In genomic region chr2:86211033-86211795, GRCh38 we compare ENCODE assay signal across 22 cellular contexts. TPM values are rescaled to one million over a fixed set of nuclear protein-coding genes. Genes with fewer than 3 reads are reported as not detected.
DNase-seq lines count a peak whose midpoint lies in the region; ATAC-seq, FAIRE-seq and TF ChIP-seq lines count a peak whose summit lies in the region.
"Had no signal": no experiment of that assay in that cellular context is flagged by ENCODE, and none has a peak within 500 bp of the region (broad histone marks: within the 10 kb centered on the region; RNA-seq: fewer than 3 reads in every experiment).

No MANE protein-coding gene starts in this region.

- intact Hi-C loops in OCI-LY7 (cut with micrococcal nuclease; ENCODE audit: unreplicated experiment), result no loop called here
- intact Hi-C loops in lower lobe of right lung (cut with DNase I), result loop anchor here (10.0 kb wide), 1 partner anchor 154 kb away; no protein-coding TSS in a partner anchor
- intact Hi-C loops in kidney (cut with DNase I), result no loop called here

- H3K27me3 ChIP-seq in lower lobe of right lung (ENCODE audit: low read depth) (no peaks in the 10 kb centered on the region), SK-N-SH (ENCODE audit: insufficient read depth) (no peaks in the 10 kb centered on the region)

- no peak overlapping the region for H3K9ac ChIP-seq in SK-N-SH
- H3K9ac ChIP-seq in kidney (ENCODE audit: low read length in 2 of 2), result no peak overlapping the region

- H3K4me3 ChIP-seq in OCI-LY7 (ENCODE audit: low read depth, low read length, poor library complexity, severe bottlenecking), result no peak overlapping the region
- H3K4me3 ChIP-seq in lower lobe of right lung, result no peak overlapping the region
- no peak overlapping the region for H3K4me3 ChIP-seq in SK-N-SH (ENCODE audit: low read depth in 2 of 2, low read length in 1 of 2)
- no peak overlapping the region for H3K4me3 ChIP-seq in kidney (ENCODE audit: low read length in 2 of 2)
- H3K4me3 ChIP-seq: SK-N-MC had no signal

- peaks cover 92% of the 10 kb centered on the region for H3K36me3 ChIP-seq in OCI-LY7 (ENCODE audit: insufficient read depth, low read length)
- peaks cover 73% of the 10 kb centered on the region for H3K36me3 ChIP-seq in lower lobe of right lung
- H3K36me3 ChIP-seq in SK-N-SH (replicated peaks in 1 of 2; ENCODE audit: control insufficient read depth in 1 of 2, insufficient read depth in 2 of 2, low read length in 1 of 2), result peaks cover 52 to 75% of the 10 kb centered on the region in 2 experiments
- H3K36me3 ChIP-seq in kidney (ENCODE audit: control insufficient read depth in 1 of 2, insufficient read depth in 2 of 2, low read length in 2 of 2), result peaks cover 32 to 52% of the 10 kb centered on the region in 2 donors

- H3K27ac ChIP-seq in OCI-LY7 (ENCODE audit: low read depth, low read length, poor library complexity, severe bottlenecking), result peak overlapping the region; percentile 50
- no peak overlapping the region for H3K27ac ChIP-seq in lower lobe of right lung
- H3K27ac ChIP-seq in SK-N-SH (ENCODE audit: low read depth in 2 of 2, low read length in 1 of 2), result no peak overlapping the region
- H3K27ac ChIP-seq in kidney (ENCODE audit: low read depth in 2 of 2, low read length in 2 of 2), result no peak overlapping the region
- H3K27ac ChIP-seq: SK-N-MC had no signal

- TF ChIP-seq CTCF in OCI-LY7 (conservative IDR thresholded peaks at IDR 0.05; ENCODE audit: low read length) (no peak), lower lobe of right lung (IDR thresholded peaks at IDR 0.05) (no peak), SK-N-SH (IDR thresholded peaks at IDR 0.05) (no peak), kidney (IDR thresholded peaks at IDR 0.05; ENCODE audit: borderline replicate concordance, extremely low read depth, insufficient read depth) (no peak)

- CTCF ChIA-PET in OCI-LY7 (lab: Charles Lee; ENCODE audit: unreplicated experiment), result no interaction called here
- CTCF ChIA-PET in SK-N-SH (lab: Yijun Ruan, JAX), result no interaction called here

- no peak for TF ChIP-seq EP300 in SK-N-SH (IDR thresholded peaks at IDR 0.05; ENCODE audit: borderline replicate concordance in 1 of 2, low read depth in 1 of 2, low read length in 1 of 2)

- H2AFZ ChIP-seq in OCI-LY7 (ENCODE audit: low read length) (no peak overlapping the region), SK-N-SH (ENCODE audit: low read depth) (no peak overlapping the region)

- H3F3A ChIP-seq in SK-N-SH (replicated peaks; ENCODE audit: insufficient read depth), result no peaks in the 10 kb centered on the region

- H4K20me1 ChIP-seq in OCI-LY7 (ENCODE audit: insufficient read depth, low read length), result no peaks in the 10 kb centered on the region
- no peaks in the 10 kb centered on the region for H4K20me1 ChIP-seq in SK-N-SH (ENCODE audit: insufficient read depth)

- POLR2A ChIA-PET in OCI-LY7 (lab: Charles Lee), result no interaction called here
- POLR2A ChIA-PET in SK-N-SH (lab: Yijun Ruan, JAX), result no interaction called here

- H3K4me1 ChIP-seq in OCI-LY7 (ENCODE audit: insufficient read depth, low read length, poor library complexity, severe bottlenecking), result peaks cover 16% of the 10 kb centered on the region
- H3K4me1 ChIP-seq in lower lobe of right lung, result peaks cover 14% of the 10 kb centered on the region
- H3K4me1 ChIP-seq in SK-N-SH (ENCODE audit: control insufficient read depth in 1 of 2, insufficient read depth in 2 of 2, low read depth in 1 of 2, low read length in 1 of 2), result peaks cover 0 to 6% of the 10 kb centered on the region in 2 experiments; a peak in 2 of 4 replicates
- no peaks in the 10 kb centered on the region for H3K4me1 ChIP-seq in kidney (ENCODE audit: control insufficient read depth in 1 of 2, insufficient read depth in 1 of 2, low read depth in 1 of 2, low read length in 2 of 2)

- H3K9me2 ChIP-seq in OCI-LY7 (ENCODE audit: insufficient read depth, low read length) (no peaks in the 10 kb centered on the region), SK-N-SH (no peaks in the 10 kb centered on the region)

- no TSS peak for BruUV-seq in OCI-LY7 (replicated peaks; lab: Mats Ljungman, UMichigan)

- peak; percentile 86 for DNase-seq in DMS79 (lab: John Stamatoyannopoulos, UW)
- DNase-seq in OCI-LY7 (ENCODE audit: low spot score), result no peak
- DNase-seq in lower lobe of right lung, result peak; percentile 63
- DNase-seq in SK-N-SH, result no peak
- DNase-seq in kidney, result no peak
- DNase-seq: activated CD4-positive, CD25-positive, alpha-beta regulatory T cell; activated naive CD8-positive, alpha-beta T cell treated with anti-CD3 and anti-CD28 coated beads, Interleukin-2, amount 10 ng/mL, durations not matched to agents 7 days and 5 days; CD4-positive, CD25-positive, alpha-beta regulatory T cell; effector memory CD4-positive, alpha-beta T cell; glutamatergic neuron; HFFc6; NCI-H1092 treated with DMSO at 0.1 percent for 48 hours; NCI-H2081; NCI-H446 treated with DMSO at 0.1 percent for 48 hours; stimulated activated CD4-positive, alpha-beta T cell treated with anti-CD3 and anti-CD28 coated beads, Interleukin-1b, Interleukin-23, amount 100 ng/mL, for 48 hours; stimulated activated naive B cell treated with anti-CD40 and anti-IgM and Interleukin-4, amounts not matched to agents 10 μg/mL and 1 μg/mL and 100 μg/mL, for 72 hours had no signal

- WGBS in SK-N-SH (ENCODE audit: low lambda C conversion rate), result 100% methylated on average over 2 of the region's 2 CpGs

- ATAC-seq in GM21390 (IDR thresholded peaks at IDR 0.05; ENCODE audit: unreplicated experiment), result peak; percentile 55
- ATAC-seq in lower lobe of right lung, result peak; percentile 93 to 95
- no peak for ATAC-seq in GM18909 (IDR thresholded peaks at IDR 0.05; ENCODE audit: poor library complexity, unreplicated experiment)
- no peak for ATAC-seq in HG03280 (IDR thresholded peaks at IDR 0.05; ENCODE audit: unreplicated experiment)
- ATAC-seq: activated T-helper 17 cell treated with anti-CD3 and anti-CD28 coated beads, Interleukin-2, amount 50 U/mL, for 72 hours; stimulated activated naive B cell treated with anti-CD40 and anti-IgM and Interleukin-4, amounts not matched to agents 10 μg/mL and 1 μg/mL and 100 μg/mL, for 72 hours had no signal

- no peak for TF ChIP-seq RAD21 in SK-N-SH (IDR thresholded peaks at IDR 0.05; ENCODE audit: low read length)

- H3K9me3 ChIP-seq in OCI-LY7 (ENCODE audit: low read length) (no peaks in the 10 kb centered on the region), lower lobe of right lung (no peaks in the 10 kb centered on the region), SK-N-SH (no peaks in the 10 kb centered on the region), kidney (ENCODE audit: control insufficient read depth in 1 of 2, low read length in 2 of 2) (no peaks in the 10 kb centered on the region)

- H3K79me2 ChIP-seq in OCI-LY7 (ENCODE audit: insufficient read depth, low read depth, low read length) (no peaks in the 10 kb centered on the region), SK-N-SH (ENCODE audit: insufficient read depth) (no peaks in the 10 kb centered on the region)

- no peak for FAIRE-seq in kidney (lab: Jason Lieb, UNC)
- FAIRE-seq: RCC 7860 had no signal

- H3K4me2 ChIP-seq in OCI-LY7 (ENCODE audit: low read length) (peak overlapping the region; percentile 21; the same call in 1 of the 2 replicates), SK-N-SH (no peak overlapping the region)

TF ChIP-seq in SK-N-SH, 30 proteins besides CTCF, POLR2A, EP300 and RAD21 (continues in another document):
- TF ChIP-seq SIN3A (IDR thresholded peaks at IDR 0.05; ENCODE audit: borderline replicate concordance, low read depth, low read length), result no peak
- no peak for TF ChIP-seq TCF12 (IDR thresholded peaks at IDR 0.05)
- no peak for TF ChIP-seq MAX (IDR thresholded peaks at IDR 0.05; ENCODE audit: low read depth)
- TF ChIP-seq GABPA (IDR thresholded peaks at IDR 0.05; ENCODE audit: low read depth), result no peak
- TF ChIP-seq FOXJ3 (CRISPR knock-in tag; IDR thresholded peaks at IDR 0.05), result no peak
- TF ChIP-seq SMC3 (IDR thresholded peaks at IDR 0.05; ENCODE audit: low read depth, low read length), result no peak
- no peak for TF ChIP-seq USF2 (IDR thresholded peaks at IDR 0.05; ENCODE audit: borderline replicate concordance, low read depth, low read length)
- TF ChIP-seq EZH2phosphoT487 (IDR thresholded peaks at IDR 0.05; ENCODE audit: borderline replicate concordance, low read depth), result no peak
- TF ChIP-seq FOXM1 (IDR thresholded peaks at IDR 0.05; ENCODE audit: low read depth), result no peak
- no peak for TF ChIP-seq PBX3 (IDR thresholded peaks at IDR 0.05)

RNA-seq across cellular contexts. Expression of gene MRPL35, which starts 12.0 kb away (rescaled TPM):
- total RNA-seq in OCI-LY7 (2014; rRNA removed; shearing (Covaris generic)), result 26.8 and 26.9 TPM in 2 replicates
- total RNA-seq in OCI-LY7 (2022) (48.7 and 56.8 TPM in 2 replicates), lower lobe of right lung (22.5 TPM), kidney (35.0 TPM)
- polyA plus RNA-seq in SK-N-SH (2012; rRNA removed) (33.0 and 36.6 TPM in 2 replicates), kidney (ENCODE audit: insufficient read depth, low read depth, low replicate concordance) (93.1 TPM)
- 30.0 and 35.2 TPM in 2 replicates for polyA plus RNA-seq in SK-N-SH (2012; cell fraction: cytosol; rRNA removed)
- polyA plus RNA-seq in SK-N-SH (2012; cell fraction: nucleus; rRNA removed), result 15.0 and 25.6 TPM in 2 replicates

RNA-seq across cellular contexts. Expression of gene IMMT, which starts 16.0 kb away (rescaled TPM):
- 77.3 and 82.1 TPM in 2 replicates for total RNA-seq in OCI-LY7 (2014; rRNA removed; shearing (Covaris generic))
- total RNA-seq in OCI-LY7 (2022) (121 and 128 TPM in 2 replicates), lower lobe of right lung (58.0 TPM), kidney (74.0 TPM)
- polyA plus RNA-seq in SK-N-SH (2012; rRNA removed) (36.3 and 48.5 TPM in 2 replicates), kidney (ENCODE audit: insufficient read depth, low read depth, low replicate concordance) (113 TPM)
- polyA plus RNA-seq in SK-N-SH (2012; cell fraction: cytosol; rRNA removed), result 48.3 and 51.1 TPM in 2 replicates
- 30.2 and 52.0 TPM in 2 replicates for polyA plus RNA-seq in SK-N-SH (2012; cell fraction: nucleus; rRNA removed)

Comparison
In these comparisons a context has a peak if more than half of its experiments do, and no peak if none do; other contexts are left out.
1. DNase-seq: peak in DMS79 (single experiment) and lower lobe of right lung (single experiment); none in OCI-LY7 (single experiment), SK-N-SH (single experiment) and kidney (single experiment).
2. ATAC-seq: peak in GM21390 (single experiment) and lower lobe of right lung (2 of 2); none in GM18909 (single experiment) and HG03280 (single experiment).